Comparison of ENCODE assay signal across 1 cellular context in the genomic region with DNA sequence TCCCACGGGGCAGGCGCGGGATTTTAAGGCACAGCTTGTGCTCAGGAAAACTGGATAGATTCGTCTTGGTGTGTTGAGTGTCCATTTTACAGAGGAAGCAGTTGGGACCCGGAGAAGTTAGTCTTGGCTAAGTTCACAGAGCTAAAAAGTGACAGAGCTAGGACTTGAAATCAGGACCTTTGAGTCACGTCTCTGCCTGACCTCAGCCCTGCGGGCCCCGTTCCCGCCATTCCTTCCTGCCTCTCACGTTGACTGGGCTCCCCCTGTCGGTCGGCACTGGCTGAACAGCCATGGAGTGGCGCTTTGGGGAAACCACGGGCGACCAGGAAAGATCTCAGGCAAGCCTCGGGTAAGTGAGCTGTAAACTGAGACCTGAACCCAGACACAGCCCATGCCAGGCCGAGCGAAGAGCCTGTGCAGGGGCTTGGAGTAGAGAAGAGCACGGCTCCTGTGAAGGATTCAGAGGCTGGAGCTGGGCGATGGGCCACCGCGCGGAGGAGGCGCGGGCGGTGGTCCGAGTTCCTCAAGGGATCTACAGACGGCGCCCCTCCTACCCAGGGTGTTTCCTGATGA.
A peak's percentile ranks its signal among the peaks of the same experiment; 100 is the strongest.
TF ChIP-seq lines count a peak whose summit lies in the region.

No MANE protein-coding gene starts in this region.

TF ChIP-seq in HepG2, 621 proteins besides CTCF, POLR2A, EP300 and RAD21 (continued from another document and continues in another):
- TF ChIP-seq KLF12 (CRISPR knock-in tag; IDR thresholded peaks at IDR 0.05; ENCODE audit: borderline replicate concordance) (no peak), SNRNP70 (IDR thresholded peaks at IDR 0.05; ENCODE audit: low read depth, low read length) (no peak), ZNF576 (CRISPR knock-in tag; IDR thresholded peaks at IDR 0.05) (no peak), KLF11 (CRISPR knock-in tag; IDR thresholded peaks at IDR 0.05) (peak; percentile 79; the same call in 1 of the 2 replicates), ATRX (CRISPR knock-in tag; IDR thresholded peaks at IDR 0.05; ENCODE audit: borderline replicate concordance) (no peak), STAT6 (CRISPR knock-in tag; IDR thresholded peaks at IDR 0.05; ENCODE audit: borderline replicate concordance) (no peak), ZNF430 (CRISPR knock-in tag; IDR thresholded peaks at IDR 0.05) (no peak), MED13 (CRISPR knock-in tag; IDR thresholded peaks at IDR 0.05) (no peak), NFYB (CRISPR knock-in tag; IDR thresholded peaks at IDR 0.05) (no peak), RARA (CRISPR knock-in tag; IDR thresholded peaks at IDR 0.05) (peak; percentile 43; the same call in 1 of the 2 replicates), AHDC1 (CRISPR knock-in tag; IDR thresholded peaks at IDR 0.05; ENCODE audit: borderline replicate concordance) (no peak), NFRKB (IDR thresholded peaks at IDR 0.05) (no peak), ZNF468 (CRISPR knock-in tag; IDR thresholded peaks at IDR 0.05) (no peak), ZNF780A (CRISPR knock-in tag; IDR thresholded peaks at IDR 0.05) (no peak), ZNF263 (CRISPR knock-in tag; IDR thresholded peaks at IDR 0.05) (0 out of 2 replicates have a peak, but pooled peaks have one; percentile 56), ZNF276 (CRISPR knock-in tag; IDR thresholded peaks at IDR 0.05; ENCODE audit: low read depth) (no peak), HOXA7 (CRISPR knock-in tag; IDR thresholded peaks at IDR 0.05) (no peak), ZNF615 (CRISPR knock-in tag; IDR thresholded peaks at IDR 0.05; ENCODE audit: borderline replicate concordance) (no peak), ZNF230 (CRISPR knock-in tag; IDR thresholded peaks at IDR 0.05) (no peak), ZNF550 (CRISPR knock-in tag; IDR thresholded peaks at IDR 0.05; ENCODE audit: borderline replicate concordance) (no peak; the same call in 1 of the 2 replicates), ZNF234 (CRISPR knock-in tag; conservative IDR thresholded peaks at IDR 0.05) (no peak), MIER2 (CRISPR knock-in tag; IDR thresholded peaks at IDR 0.05) (0 out of 2 replicates have a peak, but pooled peaks have one; percentile 45), ONECUT2 (CRISPR knock-in tag; IDR thresholded peaks at IDR 0.05) (no peak), ZFP36L2 (CRISPR knock-in tag; IDR thresholded peaks at IDR 0.05) (no peak), MIXL1 (CRISPR knock-in tag; IDR thresholded peaks at IDR 0.05) (no peak), TEF (CRISPR knock-in tag; IDR thresholded peaks at IDR 0.05) (no peak), ZNF891 (CRISPR knock-in tag; IDR thresholded peaks at IDR 0.05) (no peak), MAFK (conservative IDR thresholded peaks at IDR 0.05 in 1 of 2, IDR thresholded peaks at IDR 0.05 in 1 of 2; ENCODE audit: low read length in 2 of 2) (no peak), ZEB1 (IDR thresholded peaks at IDR 0.05; ENCODE audit: insufficient replicate concordance, low read depth) (no peak), ZNF496 (CRISPR knock-in tag; IDR thresholded peaks at IDR 0.05; ENCODE audit: insufficient replicate concordance) (no peak), NFE2 (CRISPR knock-in tag; IDR thresholded peaks at IDR 0.05) (no peak), ZMYM3 (CRISPR knock-in tag; IDR thresholded peaks at IDR 0.05) (peak; percentile 48; the same call in 1 of the 2 replicates), ZNF7 (CRISPR knock-in tag; IDR thresholded peaks at IDR 0.05) (no peak), RELA (CRISPR knock-in tag; IDR thresholded peaks at IDR 0.05) (no peak), ZNF609 (CRISPR knock-in tag; IDR thresholded peaks at IDR 0.05; ENCODE audit: borderline replicate concordance) (no peak), ZNF660 (CRISPR knock-in tag; IDR thresholded peaks at IDR 0.05; ENCODE audit: borderline replicate concordance, low read depth) (no peak), ADNP (CRISPR knock-in tag; IDR thresholded peaks at IDR 0.05) (0 out of 2 replicates have a peak, but pooled peaks have one; percentile 70), HDAC6 (IDR thresholded peaks at IDR 0.05; ENCODE audit: low read depth, low read length) (no peak), PHF21A (CRISPR knock-in tag; IDR thresholded peaks at IDR 0.05) (no peak), ELF4 (CRISPR knock-in tag; IDR thresholded peaks at IDR 0.05; ENCODE audit: borderline replicate concordance) (no peak), FLYWCH1 (CRISPR knock-in tag; IDR thresholded peaks at IDR 0.05) (no peak)
- TF ChIP-seq, protein P1, sequence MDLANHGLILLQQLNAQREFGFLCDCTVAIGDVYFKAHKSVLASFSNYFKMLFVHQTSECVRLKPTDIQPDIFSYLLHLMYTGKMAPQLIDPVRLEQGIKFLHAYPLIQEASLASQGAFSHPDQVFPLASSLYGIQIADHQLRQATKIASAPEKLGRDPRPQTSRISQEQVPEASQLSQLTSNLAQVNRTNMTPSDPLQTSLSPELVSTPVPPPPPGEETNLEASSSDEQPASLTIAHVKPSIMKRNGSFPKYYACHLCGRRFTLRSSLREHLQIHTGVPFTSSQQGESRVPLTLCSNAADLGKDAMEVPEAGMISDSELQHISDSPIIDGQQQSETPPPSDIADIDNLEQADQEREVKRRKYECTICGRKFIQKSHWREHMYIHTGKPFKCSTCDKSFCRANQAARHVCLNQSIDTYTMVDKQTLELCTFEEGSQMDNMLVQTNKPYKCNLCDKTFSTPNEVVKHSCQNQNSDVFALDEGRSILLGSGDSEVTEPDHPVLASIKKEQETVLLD (CRISPR knock-in tag; IDR thresholded peaks at IDR 0.05; ENCODE audit: low read depth), result no peak
- TF ChIP-seq, protein P2, sequence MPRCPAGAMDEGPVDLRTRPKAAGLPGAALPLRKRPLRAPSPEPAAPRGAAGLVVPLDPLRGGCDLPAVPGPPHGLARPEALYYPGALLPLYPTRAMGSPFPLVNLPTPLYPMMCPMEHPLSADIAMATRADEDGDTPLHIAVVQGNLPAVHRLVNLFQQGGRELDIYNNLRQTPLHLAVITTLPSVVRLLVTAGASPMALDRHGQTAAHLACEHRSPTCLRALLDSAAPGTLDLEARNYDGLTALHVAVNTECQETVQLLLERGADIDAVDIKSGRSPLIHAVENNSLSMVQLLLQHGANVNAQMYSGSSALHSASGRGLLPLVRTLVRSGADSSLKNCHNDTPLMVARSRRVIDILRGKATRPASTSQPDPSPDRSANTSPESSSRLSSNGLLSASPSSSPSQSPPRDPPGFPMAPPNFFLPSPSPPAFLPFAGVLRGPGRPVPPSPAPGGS (CRISPR knock-in tag; IDR thresholded peaks at IDR 0.05), result no peak
